8 cellular contexts compared by ENCODE assay signal in the genomic region with DNA sequence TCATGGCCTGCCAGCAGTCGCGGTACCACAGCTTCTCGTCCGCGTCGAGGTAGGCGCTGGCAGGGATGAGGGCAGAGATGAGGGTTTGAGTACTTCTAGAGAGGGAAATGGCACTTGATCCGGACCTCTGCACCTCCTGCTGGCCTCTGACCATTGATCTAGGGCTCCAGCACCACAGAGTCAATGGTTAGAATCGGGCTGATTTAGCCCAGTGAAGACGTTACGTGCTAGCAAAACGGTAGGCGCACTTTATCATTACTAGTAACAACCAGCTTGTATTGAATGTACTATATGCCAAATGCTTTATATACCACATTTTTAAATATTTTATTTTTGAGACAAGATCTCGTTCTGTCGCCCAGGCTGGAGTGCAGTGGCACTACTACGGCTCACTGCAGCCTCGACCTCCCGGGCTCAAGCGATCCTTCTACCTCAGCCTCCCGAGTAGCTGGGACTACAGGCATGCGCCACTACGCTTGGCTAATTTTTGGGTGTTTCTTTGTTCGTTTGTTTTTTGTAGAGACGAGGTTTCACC. TPM values are rescaled to one million over a fixed set of nuclear protein-coding genes. Genes with fewer than 3 reads are reported as not detected.
DNase-seq lines count a peak whose midpoint lies in the region; ATAC-seq, FAIRE-seq and TF ChIP-seq lines count a peak whose summit lies in the region.

No MANE protein-coding gene starts in this region.

- peaks cover 11% of the 10 kb centered on the region for H3K4me1 ChIP-seq in A549
- peaks cover 1% of the 10 kb centered on the region for H3K4me1 ChIP-seq in mesendoderm (ENCODE audit: control insufficient read depth, low read depth, low read length)

- H3K4me3 ChIP-seq in A549 (peak overlapping the region; percentile 97), astrocyte of the spinal cord (ENCODE audit: low read depth, low read length) (peak overlapping the region; percentile 97), mesendoderm (ENCODE audit: low read length) (peak overlapping the region; percentile 46)

- peaks cover 4% of the 10 kb centered on the region; the same call in 1 of the 2 replicates for H3K36me3 Mint-ChIP-seq in HFFc6 (ENCODE audit: low read depth)

- TF ChIP-seq RAD21 in A549 (conservative IDR thresholded peaks at IDR 0.05 in 1 of 2, IDR thresholded peaks at IDR 0.05 in 1 of 2): no peak

- no peak for TF ChIP-seq POLR2A in A549 (IDR thresholded peaks at IDR 0.05; ENCODE audit: low read length)

- H3K18ac ChIP-seq in mesendoderm (ENCODE audit: low read length): no peak overlapping the region

- no peaks in the 10 kb centered on the region for H3K36me3 ChIP-seq in mesendoderm (ENCODE audit: control insufficient read depth, insufficient read depth, low read length)

- TF ChIP-seq CTCF in A549 (IDR thresholded peaks at IDR 0.05) (no peak), HFFc6 (IDR thresholded peaks at IDR 0.05) (no peak; the same call in 1 of the 2 replicates), astrocyte of the spinal cord (IDR thresholded peaks at IDR 0.05; ENCODE audit: low read depth, low read length) (peak; percentile 11)

- H3K23ac ChIP-seq in mesendoderm (ENCODE audit: low read length): no peak overlapping the region

- no peak overlapping the region for H2BK120ac ChIP-seq in mesendoderm (ENCODE audit: low read depth, low read length)

- H3K27me3 Mint-ChIP-seq in HFFc6 (ENCODE audit: insufficient read depth): no peaks in the 10 kb centered on the region; the same call in 1 of the 2 replicates

- no peak for FAIRE-seq in A549 (lab: Jason Lieb, UNC)

- H3K27ac ChIP-seq in A549 (peak overlapping the region; percentile 77 to 94), mesendoderm (ENCODE audit: low read depth, low read length) (no peak overlapping the region)

- no peak for DNase-seq in A549 (ENCODE audit: low read depth in 1 of 2, low spot score in 1 of 2)
- no peak for DNase-seq in HFFc6
- no peak for DNase-seq in astrocyte of the spinal cord (ENCODE audit: low read depth, low spot score)
- DNase-seq in mesendoderm: no peak
- no peak for DNase-seq in GDM1 (lab: John Stamatoyannopoulos, UW)
- no peak for DNase-seq in stimulated activated CD4-positive, alpha-beta T cell treated with anti-CD3 and anti-CD28 coated beads, Interleukin-4, amount 100 ng/mL, for 1 hour
- DNase-seq in hepatic stellate cell (ENCODE audit: low spot score): no peak
- no peak for DNase-seq in DMS153 treated with DMSO at 0.1 percent for 48 hours (lab: John Stamatoyannopoulos, UW; ENCODE audit: unreplicated experiment)

- WGBS in A549 (ENCODE audit: missing lambda C conversion rate): 47% methylated on average over 17 of the region's 24 CpGs
- WGBS in mesendoderm (ENCODE audit: extremely low coverage, insufficient coverage, low lambda C conversion rate): no CpG with 5 or more reads among the region's 24 CpGs

- ATAC-seq in A549: peak in 1 of 2 experiments; percentile 62; a peak in 4 of 6 replicates

- peaks cover 22% of the 10 kb centered on the region for H3K4me1 Mint-ChIP-seq in HFFc6 (ENCODE audit: low read depth)

- H3K79me2 ChIP-seq in mesendoderm (ENCODE audit: control insufficient read depth, insufficient read depth, low read length): peaks cover 14% of the 10 kb centered on the region

- POLR2A ChIA-PET in A549 (lab: Yijun Ruan, JAX): interaction anchor here (0.5 to 1.6 kb wide), 15 partner anchors 8 to 338 kb away, joined by 3 to 8 read pairs (median 4); a partner anchor contains a TSS

- TF ChIP-seq EP300 in A549 (IDR thresholded peaks at IDR 0.05): no peak

- H2BK15ac ChIP-seq in mesendoderm (replicated peaks; ENCODE audit: low read depth): no peak overlapping the region

- in situ Hi-C loops in astrocyte of the spinal cord (cut with HindIII; ENCODE audit: low sequenced_read_pairs): no loop called here

- no peak overlapping the region for H2AK5ac ChIP-seq in mesendoderm (ENCODE audit: low read length)

- H3K4ac ChIP-seq in mesendoderm (ENCODE audit: low read depth, low read length): no peak overlapping the region

- H3K79me1 ChIP-seq in mesendoderm (ENCODE audit: low read length): peaks cover 13% of the 10 kb centered on the region

- CTCF ChIA-PET in A549 (lab: Yijun Ruan, JAX): interaction anchor here (0.6 to 3.2 kb wide), 10 partner anchors 9 to 136 kb away, joined by 3 to 53 read pairs (median 5); no protein-coding TSS in a partner anchor

- H3K27me3 ChIP-seq in mesendoderm (ENCODE audit: insufficient read depth, low read length, poor library complexity): no peaks in the 10 kb centered on the region

- H3K4me2 ChIP-seq in A549 (peak overlapping the region; percentile 69), mesendoderm (ENCODE audit: low read length) (peak overlapping the region; percentile 89)

- H3K9me3 ChIP-seq in A549: no peaks in the 10 kb centered on the region

- H3K4me3 Mint-ChIP-seq in HFFc6: peak overlapping the region; percentile 97

- peak overlapping the region; percentile 93 for H3K27ac Mint-ChIP-seq in HFFc6

- H2BK5ac ChIP-seq in mesendoderm (ENCODE audit: low read length): no peak overlapping the region

- H4K5ac ChIP-seq in mesendoderm (ENCODE audit: low read length): no peak overlapping the region

- no peak overlapping the region for H4K8ac ChIP-seq in mesendoderm (ENCODE audit: low read depth, low read length)

- H3K56ac ChIP-seq in mesendoderm (ENCODE audit: low read length): peak overlapping the region; percentile 89

- no peaks in the 10 kb centered on the region for H3K9me3 Mint-ChIP-seq in HFFc6

- peak overlapping the region; percentile 66 for H3K9ac ChIP-seq in mesendoderm (ENCODE audit: low read length)

TF ChIP-seq in A549, 52 proteins besides CTCF, POLR2A, EP300 and RAD21:
- no peak for TF ChIP-seq ZNF302 (CRISPR knock-in tag; IDR thresholded peaks at IDR 0.05)
- 0 out of 2 replicates have a peak, but pooled peaks have one; percentile 4 for TF ChIP-seq RFX5 (IDR thresholded peaks at IDR 0.05)
- TF ChIP-seq FOXS1 (CRISPR knock-in tag; IDR thresholded peaks at IDR 0.05): no peak
- 0 out of 3 replicates have a peak, but pooled peaks have one; percentile 25 for TF ChIP-seq SMC3 (IDR thresholded peaks at IDR 0.05)
- no peak for TF ChIP-seq FOSL2 (IDR thresholded peaks at IDR 0.05)
- TF ChIP-seq FOSL2 (CRISPR knock-in tag; IDR thresholded peaks at IDR 0.05): no peak

RNA-seq across cellular contexts. Expression of a gene that starts 0.5 kb away (rescaled TPM):
- polyA plus RNA-seq in A549 (2011; rRNA removed) (0.68 and 0.78 TPM in 2 replicates), A549 (2017; fragmentation: RNase III; extraction: RNeasy Plus Mini Kit Qiagen cat#74134 plus additional on column Dnase treatment) (0.97 to 1.2 TPM (median 1.1 TPM) in 3 replicates)
- 0.43 and 0.63 TPM in 2 replicates for polyA plus RNA-seq in A549 (2012; cell fraction: cytosol; rRNA removed)
- polyA plus RNA-seq in A549 (2012; cell fraction: nucleus; rRNA removed): 3.5 and 5.0 TPM in 2 replicates
- polyA minus RNA-seq in A549 (2011; rRNA and poly(A)+ RNA removed): 0.58 and 0.73 TPM in 2 replicates
- total RNA-seq in HFFc6 (2021; fragmentation: NEBNext Ultra II Directional; extraction: Animal tissue kit (Norgen Biotek cat#: 25700)): 1 to 10 TPM in 2 of 6 experiments, under 1 TPM in 4; 0.23 to 1.3 (median 0.79) TPM
- 0.37 TPM for polyA plus RNA-seq in mesendoderm (2013, experiment 1 of 2)
- polyA plus RNA-seq in mesendoderm (2013, experiment 2 of 2): 0.38 TPM

RNA-seq across cellular contexts. Expression of a gene that starts 0.9 kb away (rescaled TPM):
- 9.8 and 11.1 TPM in 2 replicates for polyA plus RNA-seq in A549 (2011; rRNA removed)
- polyA plus RNA-seq in A549 (2012; cell fraction: cytosol; rRNA removed): 10.0 and 11.9 TPM in 2 replicates
- 25.2 and 27.5 TPM in 2 replicates for polyA plus RNA-seq in A549 (2012; cell fraction: nucleus; rRNA removed)
- polyA plus RNA-seq in A549 (2017; fragmentation: RNase III; extraction: RNeasy Plus Mini Kit Qiagen cat#74134 plus additional on column Dnase treatment): 6.9 to 7.5 TPM (median 7.5 TPM) in 3 replicates
- 14.4 and 16.0 TPM in 2 replicates for polyA minus RNA-seq in A549 (2011; rRNA and poly(A)+ RNA removed)
- total RNA-seq in HFFc6 (2021; fragmentation: NEBNext Ultra II Directional; extraction: Animal tissue kit (Norgen Biotek cat#: 25700)): 10 to 100 TPM; 11.5 to 15.6 (median 12.8) TPM
- polyA plus RNA-seq in mesendoderm (2013, experiment 1 of 2): 8.8 TPM
- 8.6 TPM for polyA plus RNA-seq in mesendoderm (2013, experiment 2 of 2)

RNA-seq across cellular contexts. Expression of a gene that starts 34.9 kb away (rescaled TPM):
- polyA plus RNA-seq in A549 (2011; rRNA removed) (33.2 and 44.0 TPM in 2 replicates), A549 (2017; fragmentation: RNase III; extraction: RNeasy Plus Mini Kit Qiagen cat#74134 plus additional on column Dnase treatment) (27.2 to 30.9 TPM (median 30.0 TPM) in 3 replicates)
- polyA plus RNA-seq in A549 (2012; cell fraction: cytosol; rRNA removed): 56.9 and 68.8 TPM in 2 replicates
- polyA plus RNA-seq in A549 (2012; cell fraction: nucleus; rRNA removed): 32.7 and 40.9 TPM in 2 replicates
- 22.3 and 22.6 TPM in 2 replicates for polyA minus RNA-seq in A549 (2011; rRNA and poly(A)+ RNA removed)
- total RNA-seq in HFFc6 (2021; fragmentation: NEBNext Ultra II Directional; extraction: Animal tissue kit (Norgen Biotek cat#: 25700)): 10 to 100 TPM; 15.1 to 18.6 (median 16.2) TPM
- polyA plus RNA-seq in mesendoderm (2013, experiment 1 of 2): 26.9 TPM
- polyA plus RNA-seq in mesendoderm (2013, experiment 2 of 2): 26.7 TPM

RNA-seq across cellular contexts. Expression of a gene that starts 39.5 kb away (rescaled TPM):
- polyA plus RNA-seq in A549 (2011; rRNA removed) (168 and 209 TPM in 2 replicates), A549 (2017; fragmentation: RNase III; extraction: RNeasy Plus Mini Kit Qiagen cat#74134 plus additional on column Dnase treatment) (270 to 301 TPM (median 287 TPM) in 3 replicates)
- polyA plus RNA-seq in A549 (2012; cell fraction: cytosol; rRNA removed): 585 and 606 TPM in 2 replicates
- 173 and 271 TPM in 2 replicates for polyA plus RNA-seq in A549 (2012; cell fraction: nucleus; rRNA removed)
- polyA minus RNA-seq in A549 (2011; rRNA and poly(A)+ RNA removed): 446 and 461 TPM in 2 replicates
- 100 to 1,000 TPM; 182 to 195 (median 185) TPM for total RNA-seq in HFFc6 (2021; fragmentation: NEBNext Ultra II Directional; extraction: Animal tissue kit (Norgen Biotek cat#: 25700))
- polyA plus RNA-seq in mesendoderm (2013, experiment 1 of 2): 370 TPM
- polyA plus RNA-seq in mesendoderm (2013, experiment 2 of 2): 358 TPM

RNA-seq across cellular contexts. Expression of a gene that starts 40.3 kb away (rescaled TPM):
- polyA plus RNA-seq in A549 (2011; rRNA removed) (18.2 and 19.1 TPM in 2 replicates), A549 (2017; fragmentation: RNase III; extraction: RNeasy Plus Mini Kit Qiagen cat#74134 plus additional on column Dnase treatment) (35.9 to 40.3 TPM (median 36.9 TPM) in 3 replicates)
- polyA plus RNA-seq in A549 (2012; cell fraction: cytosol; rRNA removed): 40.2 and 42.7 TPM in 2 replicates
- 322 and 345 TPM in 2 replicates for polyA plus RNA-seq in A549 (2012; cell fraction: nucleus; rRNA removed)
- 23.4 and 24.1 TPM in 2 replicates for polyA minus RNA-seq in A549 (2011; rRNA and poly(A)+ RNA removed)
- total RNA-seq in HFFc6 (2021; fragmentation: NEBNext Ultra II Directional; extraction: Animal tissue kit (Norgen Biotek cat#: 25700)): 10 to 100 TPM; 51.2 to 64.2 (median 59.7) TPM
- polyA plus RNA-seq in mesendoderm (2013, experiment 1 of 2): 33.6 TPM
- polyA plus RNA-seq in mesendoderm (2013, experiment 2 of 2): 33.5 TPM

Comparison
In these comparisons a context has a peak if more than half of its experiments do, and no peak if none do; other contexts are left out.
1. H3K4me3 ChIP-seq: peak in every context shown above with its lines; median percentile 97 in A549; 97 in astrocyte of the spinal cord; 46 in mesendoderm.